14 cellular contexts compared by ENCODE assay signal in the genomic region with DNA sequence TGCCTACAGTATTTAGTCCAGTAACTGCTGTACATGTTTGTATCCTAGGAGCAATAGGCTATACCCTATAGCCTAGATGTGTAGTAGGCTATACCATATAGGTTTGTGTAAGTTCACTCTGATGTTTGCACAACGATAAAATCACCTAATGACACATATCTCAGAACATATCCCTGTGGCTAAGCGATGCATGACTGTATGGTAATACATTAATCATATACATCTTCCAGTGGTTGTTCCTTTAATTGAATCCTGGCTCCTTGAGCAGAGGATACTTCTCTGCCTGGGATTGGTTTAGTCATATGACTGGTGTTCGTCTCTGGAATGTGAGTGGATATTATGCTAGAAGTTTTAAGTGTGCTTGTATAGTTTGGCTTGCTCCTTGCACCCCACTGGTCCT.
DNase-seq lines count a peak whose midpoint lies in the region; ATAC-seq, FAIRE-seq and TF ChIP-seq lines count a peak whose summit lies in the region.
"Had no signal": no experiment of that assay in that cellular context is flagged by ENCODE, and none has a peak within 500 bp of the region (broad histone marks: within the 10 kb centered on the region; RNA-seq: fewer than 3 reads in every experiment).

No MANE protein-coding gene starts in this region.

- no peak overlapping the region for H3K4me3 ChIP-seq in choroid plexus epithelial cell (ENCODE audit: low read depth, low read length)
- H3K4me3 ChIP-seq: BLaER1 treated with 17β-estradiol and CSF1 and Interleukin-3, amounts not matched to agents 10 nM and 100 nM; GM12878 had no signal

- ATAC-seq in GM18861 (IDR thresholded peaks at IDR 0.05; ENCODE audit: unreplicated experiment): no peak
- ATAC-seq: CD8-positive, alpha-beta T cell; GM12878 had no signal

- DNase-seq in HCEC 1CT: peak; percentile 8
- peak; percentile 9 for DNase-seq in RKO (ENCODE audit: low spot score)
- DNase-seq in choroid plexus epithelial cell (ENCODE audit: low read depth): peak; percentile 7
- no peak for DNase-seq in inferior parietal cortex (ENCODE audit: extremely low spot score)
- no peak for DNase-seq in frontal cortex (ENCODE audit: low spot score in 2 of 2)
- DNase-seq in NCI-H1694 (lab: John Stamatoyannopoulos, UW): no peak
- DNase-seq: Calu3; CD8-positive, alpha-beta T cell; DMS79 treated with DMSO at 0.1 percent for 48 hours; GOT3; H7 had no signal

- no peak for FAIRE-seq in frontal cortex (lab: Jason Lieb, UNC)
- FAIRE-seq: GM12878 had no signal

- TF ChIP-seq CTCF in choroid plexus epithelial cell (conservative IDR thresholded peaks at IDR 0.05; ENCODE audit: low read depth, low read length): no peak

Comparison
In these comparisons a context has a peak if more than half of its experiments do, and no peak if none do; other contexts are left out.
1. DNase-seq: peak in HCEC 1CT (single experiment), RKO (single experiment) and choroid plexus epithelial cell (single experiment); none in inferior parietal cortex (single experiment), frontal cortex (0 of 2) and NCI-H1694 (single experiment).